In the genomic region with DNA sequence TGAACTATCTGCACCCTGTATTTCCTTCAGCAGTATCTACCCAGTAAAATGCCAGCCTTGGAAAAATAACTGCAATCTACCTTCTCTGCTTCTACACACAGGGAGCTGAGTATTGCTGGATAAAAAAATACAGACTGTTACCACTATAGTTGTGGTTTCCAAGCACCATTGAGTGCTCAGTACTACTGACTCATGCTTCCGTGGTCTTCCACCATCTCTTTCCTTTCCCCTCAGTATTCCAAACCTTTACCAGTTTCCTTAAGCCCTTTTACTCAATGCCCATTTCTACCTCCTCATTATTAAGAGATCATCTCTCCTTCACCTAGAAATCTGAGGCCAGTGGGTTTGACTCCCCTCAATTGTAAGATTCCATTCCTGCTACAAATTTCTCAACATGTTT, we compare ENCODE assay signal across 25 cellular contexts. TPM values are rescaled to one million over a fixed set of nuclear protein-coding genes. Genes with fewer than 3 reads are reported as not detected.
DNase-seq lines count a peak whose midpoint lies in the region; ATAC-seq, FAIRE-seq and TF ChIP-seq lines count a peak whose summit lies in the region.
"Had no signal": no experiment of that assay in that cellular context is flagged by ENCODE, and none has a peak within 500 bp of the region (broad histone marks: within the 10 kb centered on the region; RNA-seq: fewer than 3 reads in every experiment).

No MANE protein-coding gene starts in this region.

- FAIRE-seq in frontal cortex (lab: Jason Lieb, UNC), result no peak
- FAIRE-seq: HepG2 had no signal

- ATAC-seq in HG02938 (IDR thresholded peaks at IDR 0.05; ENCODE audit: unreplicated experiment) (no peak), heart left ventricle (no peak)
- ATAC-seq: HepG2, left lobe of liver, SK-N-SH treated with all-trans-retinoic acid at 6 μM for 48 hours had no signal

- H3K36me3 ChIP-seq in heart left ventricle, result peaks cover 0 to 60% (median 45%) of the 10 kb centered on the region in 9 donors
- H3K36me3 ChIP-seq: prostate gland had no signal

- H3K4me1 ChIP-seq in heart left ventricle, result no peaks in the 10 kb centered on the region
- H3K4me1 ChIP-seq: prostate gland, tibial nerve had no signal

- H3K27ac ChIP-seq in heart left ventricle, result no peak overlapping the region
- H3K27ac ChIP-seq: prostate gland, skin epidermis, tibial nerve had no signal

- intact Hi-C loops in heart left ventricle (cut with DNase I), result no loop called here

- WGBS in heart left ventricle, 4 donors, result 93 to 98% (median 97%) methylated on average over 1 of the region's 1 CpG

- no peaks in the 10 kb centered on the region for H3K9me3 ChIP-seq in heart left ventricle
- H3K9me3 ChIP-seq: prostate gland, tibial nerve had no signal

- DNase-seq in Daoy (ENCODE audit: low read depth) (peak; percentile 62), NCI-H226 (peak; percentile 13), dermis blood vessel endothelial cell (peak; percentile 26), kidney tubule cell (ENCODE audit: low spot score) (peak; percentile 55), frontal cortex (ENCODE audit: low spot score in 2 of 2) (no peak), heart left ventricle (no peak)
- no peak for DNase-seq in stimulated activated CD8-positive, alpha-beta memory T cell treated with anti-CD3 and anti-CD28 coated beads, Interleukin-4, amount 100 ng/mL, for 48 hours
- DNase-seq: activated B cell treated with CpG ODN at 0.5 μM for 24 hours; activated CD4-positive, alpha-beta T cell treated with anti-CD3 and anti-CD28 coated beads, Interleukin-2, amount 50 U/mL, for 48 hours; activated T-cell treated with anti-CD3 and anti-CD28 coated beads, Interleukin-2, amount 50 U/mL, for 48 hours; cortex of kidney; DMS53; foreskin melanocyte; GOT3; NCI-H1417; NCI-H526 treated with DMSO at 0.1 percent for 48 hours; stimulated activated CD4-positive, alpha-beta T cell treated with anti-CD3 and anti-CD28 coated beads, Interleukin-2, amount 100 ng/mL, for 24 hours had no signal

- H3K27me3 ChIP-seq in heart left ventricle, result no peaks in the 10 kb centered on the region
- H3K27me3 ChIP-seq: tibial nerve had no signal

- no peak for TF ChIP-seq POLR2A in heart left ventricle (IDR thresholded peaks at IDR 0.05)

- TF ChIP-seq CTCF in heart left ventricle (IDR thresholded peaks at IDR 0.05), result no peak

- H3K4me3 ChIP-seq in heart left ventricle, result no peak overlapping the region
- H3K4me3 ChIP-seq: prostate gland, skin epidermis, tibial nerve had no signal

RNA-seq across cellular contexts. Expression of gene GLMN, which starts 23.8 kb away (rescaled TPM):
- 56.3 and 57.3 TPM in 2 replicates for total RNA-seq in Daoy (2014; rRNA removed; shearing (Covaris generic))
- total RNA-seq in dermis blood vessel endothelial cell, result 7.8 and 9.9 TPM in 2 replicates
- 41.2 TPM for total RNA-seq in frontal cortex
- total RNA-seq in heart left ventricle, result 1 to 10 TPM; 3.0 to 7.2 (median 5.6) TPM
- 10 to 100 TPM in 1 of 2 donors, 1 to 10 TPM in 1; 5.8 to 11.0 TPM for polyA plus RNA-seq in heart left ventricle

RNA-seq across cellular contexts. Expression of gene RPAP2, which starts 23.9 kb away (rescaled TPM):
- 34.5 and 36.9 TPM in 2 replicates for total RNA-seq in Daoy (2014; rRNA removed; shearing (Covaris generic))
- total RNA-seq in dermis blood vessel endothelial cell (14.0 and 22.8 TPM in 2 replicates), frontal cortex (26.1 TPM), heart left ventricle (10 to 100 TPM in 7 of 9 donors, 1 to 10 TPM in 2; 6.7 to 27.7 (median 23.3) TPM)
- polyA plus RNA-seq in heart left ventricle, result 10 to 100 TPM in 1 of 2 donors, 1 to 10 TPM in 1; 7.3 to 12.0 TPM

RNA-seq across cellular contexts. Expression of gene C1orf146, which starts 57.2 kb away (rescaled TPM):
- not detected in 2 replicates for total RNA-seq in Daoy (2014; rRNA removed; shearing (Covaris generic))
- total RNA-seq in dermis blood vessel endothelial cell, result not detected in 2 replicates
- not detected for total RNA-seq in frontal cortex
- total RNA-seq in heart left ventricle, result not detected
- polyA plus RNA-seq in heart left ventricle, result not detected
- total RNA-seq: activated B cell treated with CpG ODN at 0.5 μM for 24 hours, HepG2, left lobe of liver, neural crest cell, prostate gland, tibial nerve had no signal
- polyA plus RNA-seq: HepG2 had no signal

Comparison
In these comparisons a context has a peak if more than half of its experiments do, and no peak if none do; other contexts are left out.
1. DNase-seq: peak in Daoy (single experiment), NCI-H226 (single experiment), dermis blood vessel endothelial cell (single experiment) and kidney tubule cell (single experiment); none in frontal cortex (0 of 2), heart left ventricle (0 of 5) and stimulated activated CD8-positive, alpha-beta memory T cell treated with anti-CD3 and anti-CD28 coated beads, Interleukin-4, amount 100 ng/mL, for 48 hours (single experiment).